1 cellular context compared by ENCODE assay signal in genomic region chr1:19809044-19809750, GRCh38.
A peak's percentile ranks its signal among the peaks of the same experiment; 100 is the strongest.
TF ChIP-seq lines count a peak whose summit lies in the region.

No MANE protein-coding gene starts in this region.

TF ChIP-seq in GM12878, 131 proteins besides CTCF, POLR2A, EP300 and RAD21:
- TF ChIP-seq IKZF2 (IDR thresholded peaks at IDR 0.05): no peak
- TF ChIP-seq REST (IDR thresholded peaks at IDR 0.05; ENCODE audit: low read depth, low read length): peak; percentile 64
